Comparison of ENCODE assay signal across 1 cellular context in the genomic region with DNA sequence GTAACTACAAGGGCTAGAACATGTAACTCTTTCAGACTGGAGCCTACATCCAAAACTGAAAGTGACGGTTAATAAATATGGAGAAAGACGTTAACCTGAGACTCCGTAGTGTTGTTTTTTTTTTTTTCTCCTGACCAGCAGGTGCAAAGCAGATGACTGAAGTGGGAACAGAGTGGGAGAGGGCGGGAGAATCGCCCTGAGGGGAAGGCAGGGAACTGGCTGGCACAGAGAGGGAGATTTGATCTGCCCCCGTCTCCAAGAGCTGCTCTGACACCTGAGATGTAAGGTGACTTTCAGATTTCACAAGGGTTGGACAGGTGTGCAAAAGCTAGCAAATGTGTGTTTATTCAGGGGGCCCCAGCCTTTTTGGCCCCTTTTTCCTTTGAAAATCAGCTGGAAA.
TF ChIP-seq lines count a peak whose summit lies in the region.

No MANE protein-coding gene starts in this region.

TF ChIP-seq in HepG2, 621 proteins besides CTCF, POLR2A, EP300 and RAD21 (continued from another document):
- TF ChIP-seq, protein P1, sequence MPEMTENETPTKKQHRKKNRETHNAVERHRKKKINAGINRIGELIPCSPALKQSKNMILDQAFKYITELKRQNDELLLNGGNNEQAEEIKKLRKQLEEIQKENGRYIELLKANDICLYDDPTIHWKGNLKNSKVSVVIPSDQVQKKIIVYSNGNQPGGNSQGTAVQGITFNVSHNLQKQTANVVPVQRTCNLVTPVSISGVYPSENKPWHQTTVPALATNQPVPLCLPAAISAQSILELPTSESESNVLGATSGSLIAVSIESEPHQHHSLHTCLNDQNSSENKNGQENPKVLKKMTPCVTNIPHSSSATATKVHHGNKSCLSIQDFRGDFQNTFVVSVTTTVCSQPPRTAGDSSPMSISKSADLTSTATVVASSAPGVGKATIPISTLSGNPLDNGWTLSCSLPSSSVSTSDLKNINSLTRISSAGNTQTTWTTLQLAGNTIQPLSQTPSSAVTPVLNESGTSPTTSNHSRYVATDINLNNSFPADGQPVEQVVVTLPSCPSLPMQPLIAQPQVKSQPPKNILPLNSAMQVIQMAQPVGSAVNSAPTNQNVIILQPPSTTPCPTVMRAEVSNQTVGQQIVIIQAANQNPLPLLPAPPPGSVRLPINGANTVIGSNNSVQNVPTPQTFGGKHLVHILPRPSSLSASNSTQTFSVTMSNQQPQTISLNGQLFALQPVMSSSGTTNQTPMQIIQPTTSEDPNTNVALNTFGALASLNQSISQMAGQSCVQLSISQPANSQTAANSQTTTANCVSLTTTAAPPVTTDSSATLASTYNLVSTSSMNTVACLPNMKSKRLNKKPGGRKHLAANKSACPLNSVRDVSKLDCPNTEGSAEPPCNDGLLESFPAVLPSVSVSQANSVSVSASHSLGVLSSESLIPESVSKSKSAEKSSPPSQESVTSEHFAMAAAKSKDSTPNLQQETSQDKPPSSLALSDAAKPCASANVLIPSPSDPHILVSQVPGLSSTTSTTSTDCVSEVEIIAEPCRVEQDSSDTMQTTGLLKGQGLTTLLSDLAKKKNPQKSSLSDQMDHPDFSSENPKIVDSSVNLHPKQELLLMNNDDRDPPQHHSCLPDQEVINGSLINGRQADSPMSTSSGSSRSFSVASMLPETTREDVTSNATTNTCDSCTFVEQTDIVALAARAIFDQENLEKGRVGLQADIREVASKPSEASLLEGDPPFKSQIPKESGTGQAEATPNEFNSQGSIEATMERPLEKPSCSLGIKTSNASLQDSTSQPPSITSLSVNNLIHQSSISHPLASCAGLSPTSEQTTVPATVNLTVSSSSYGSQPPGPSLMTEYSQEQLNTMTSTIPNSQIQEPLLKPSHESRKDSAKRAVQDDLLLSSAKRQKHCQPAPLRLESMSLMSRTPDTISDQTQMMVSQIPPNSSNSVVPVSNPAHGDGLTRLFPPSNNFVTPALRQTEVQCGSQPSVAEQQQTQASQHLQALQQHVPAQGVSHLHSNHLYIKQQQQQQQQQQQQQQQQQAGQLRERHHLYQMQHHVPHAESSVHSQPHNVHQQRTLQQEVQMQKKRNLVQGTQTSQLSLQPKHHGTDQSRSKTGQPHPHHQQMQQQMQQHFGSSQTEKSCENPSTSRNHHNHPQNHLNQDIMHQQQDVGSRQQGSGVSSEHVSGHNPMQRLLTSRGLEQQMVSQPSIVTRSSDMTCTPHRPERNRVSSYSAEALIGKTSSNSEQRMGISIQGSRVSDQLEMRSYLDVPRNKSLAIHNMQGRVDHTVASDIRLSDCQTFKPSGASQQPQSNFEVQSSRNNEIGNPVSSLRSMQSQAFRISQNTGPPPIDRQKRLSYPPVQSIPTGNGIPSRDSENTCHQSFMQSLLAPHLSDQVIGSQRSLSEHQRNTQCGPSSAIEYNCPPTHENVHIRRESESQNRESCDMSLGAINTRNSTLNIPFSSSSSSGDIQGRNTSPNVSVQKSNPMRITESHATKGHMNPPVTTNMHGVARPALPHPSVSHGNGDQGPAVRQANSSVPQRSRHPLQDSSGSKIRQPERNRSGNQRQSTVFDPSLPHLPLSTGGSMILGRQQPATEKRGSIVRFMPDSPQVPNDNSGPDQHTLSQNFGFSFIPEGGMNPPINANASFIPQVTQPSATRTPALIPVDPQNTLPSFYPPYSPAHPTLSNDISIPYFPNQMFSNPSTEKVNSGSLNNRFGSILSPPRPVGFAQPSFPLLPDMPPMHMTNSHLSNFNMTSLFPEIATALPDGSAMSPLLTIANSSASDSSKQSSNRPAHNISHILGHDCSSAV (CRISPR knock-in tag; IDR thresholded peaks at IDR 0.05; ENCODE audit: borderline replicate concordance) = no peak
- TF ChIP-seq SPEN (CRISPR knock-in tag; IDR thresholded peaks at IDR 0.05; ENCODE audit: low read depth) (no peak), KLF13 (CRISPR knock-in tag; IDR thresholded peaks at IDR 0.05) (no peak), CHCHD3 (CRISPR knock-in tag; IDR thresholded peaks at IDR 0.05) (no peak), ISL2 (CRISPR knock-in tag; IDR thresholded peaks at IDR 0.05) (no peak), ZFAT (CRISPR knock-in tag; conservative IDR thresholded peaks at IDR 0.05) (no peak), SOX13 (IDR thresholded peaks at IDR 0.05) (no peak), SOX13 (CRISPR knock-in tag; conservative IDR thresholded peaks at IDR 0.05 in 1 of 2, IDR thresholded peaks at IDR 0.05 in 1 of 2) (no peak), ZNF251 (CRISPR knock-in tag; IDR thresholded peaks at IDR 0.05) (no peak)
- TF ChIP-seq, protein P2, sequence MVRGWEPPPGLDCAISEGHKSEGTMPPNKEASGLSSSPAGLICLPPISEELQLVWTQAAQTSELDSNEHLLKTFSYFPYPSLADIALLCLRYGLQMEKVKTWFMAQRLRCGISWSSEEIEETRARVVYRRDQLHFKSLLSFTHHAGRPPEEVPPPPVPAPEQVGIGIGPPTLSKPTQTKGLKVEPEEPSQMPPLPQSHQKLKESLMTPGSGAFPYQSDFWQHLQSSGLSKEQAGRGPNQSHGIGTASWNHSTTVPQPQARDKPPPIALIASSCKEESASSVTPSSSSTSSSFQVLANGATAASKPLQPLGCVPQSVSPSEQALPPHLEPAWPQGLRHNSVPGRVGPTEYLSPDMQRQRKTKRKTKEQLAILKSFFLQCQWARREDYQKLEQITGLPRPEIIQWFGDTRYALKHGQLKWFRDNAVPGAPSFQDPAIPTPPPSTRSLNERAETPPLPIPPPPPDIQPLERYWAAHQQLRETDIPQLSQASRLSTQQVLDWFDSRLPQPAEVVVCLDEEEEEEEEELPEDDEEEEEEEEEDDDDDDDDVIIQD (CRISPR knock-in tag; IDR thresholded peaks at IDR 0.05; ENCODE audit: low read depth) = no peak
TF ChIP-seq in HepG2: peak in this region for 0.
